1 cellular context compared by ENCODE assay signal in the genomic region with DNA sequence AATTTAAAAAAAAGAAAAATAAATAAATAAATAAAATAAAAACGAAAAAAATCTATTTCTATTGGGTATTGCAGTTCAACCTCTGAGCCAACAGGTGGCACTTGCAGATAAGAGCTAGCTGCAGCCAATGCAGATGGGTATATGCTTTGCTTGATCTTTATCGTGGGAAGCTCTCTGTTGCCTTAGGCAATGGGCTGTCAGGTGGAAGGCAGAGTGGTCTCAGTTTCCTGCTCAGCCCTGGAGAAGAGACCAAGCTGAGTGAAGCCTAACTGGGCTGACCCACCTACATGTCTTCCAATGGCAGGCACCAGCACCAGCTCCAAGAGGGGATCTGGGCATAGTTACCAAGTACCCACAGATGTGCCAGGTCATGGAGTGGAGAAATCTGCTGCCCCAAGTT.
TF ChIP-seq lines count a peak whose summit lies in the region.

No MANE protein-coding gene starts in this region.

TF ChIP-seq in K562, 482 proteins besides CTCF, POLR2A, EP300 and RAD21 (continued from another document):
- TF ChIP-seq JUNB (CRISPR knock-in tag; conservative IDR thresholded peaks at IDR 0.05), result no peak
- no peak for TF ChIP-seq ZNF3 (CRISPR knock-in tag; IDR thresholded peaks at IDR 0.05)
TF ChIP-seq in K562: peak in this region for 0.
